26 cellular contexts compared by ENCODE assay signal in genomic region chr10:103770139-103770538, GRCh38.
"Had no signal": no experiment of that assay in that cellular context is flagged by ENCODE, and none has a peak within 500 bp of the region (broad histone marks: within the 10 kb centered on the region; RNA-seq: fewer than 3 reads in every experiment).

No MANE protein-coding gene starts in this region.

- H3K36me3 ChIP-seq: left ventricle myocardium inferior, pancreas, prostate gland, suprapubic skin, thoracic aorta, tibial artery, upper lobe of right lung had no signal

- H3K4me3 ChIP-seq: left ventricle myocardium inferior, mucosa of descending colon, pancreas, prostate gland, skin epidermis, suprapubic skin, thoracic aorta, tibial artery, upper lobe of right lung had no signal

- H3K4me1 ChIP-seq: prostate gland had no signal

- ATAC-seq: mucosa of descending colon; naive thymus-derived CD4-positive, alpha-beta T cell; natural killer cell treated with Interleukin-12 subunit alpha and Interleukin-12 subunit beta and Interleukin-15 and Interleukin-18, amount 100 ng/mL, for 72 hours; pancreas; right cardiac atrium; sciatic nerve; stimulated activated naive B cell treated with anti-CD40 and anti-IgM and Interleukin-4, amounts not matched to agents 10 μg/mL and 1 μg/mL and 100 μg/mL, for 72 hours; stimulated activated naive CD8-positive, alpha-beta T cell treated with anti-CD3 and anti-CD28 coated beads, Interleukin-15, Interleukin-2, amounts not matched to agents 100 U/mL and 50 U/mL, for 24 hours; upper lobe of right lung had no signal

- H3K27me3 ChIP-seq: pancreas, suprapubic skin, tibial artery, upper lobe of right lung had no signal

- H3K27ac Mint-ChIP-seq: memory B cell; natural killer cell treated with Interleukin-12 subunit alpha and Interleukin-12 subunit beta and Interleukin-15 and Interleukin-18, amount 100 ng/mL, for 72 hours; stimulated activated naive B cell treated with anti-CD40 and anti-IgM and Interleukin-4, amounts not matched to agents 10 μg/mL and 1 μg/mL and 100 μg/mL, for 72 hours had no signal

- H3K4me3 Mint-ChIP-seq: memory B cell; natural killer cell treated with Interleukin-12 subunit alpha and Interleukin-12 subunit beta and Interleukin-15 and Interleukin-18, amount 100 ng/mL, for 72 hours; neural crest cell; stimulated activated naive B cell treated with anti-CD40 and anti-IgM and Interleukin-4, amounts not matched to agents 10 μg/mL and 1 μg/mL and 100 μg/mL, for 72 hours had no signal

- H3K27me3 Mint-ChIP-seq: natural killer cell treated with Interleukin-12 subunit alpha and Interleukin-12 subunit beta and Interleukin-15 and Interleukin-18, amount 100 ng/mL, for 72 hours; stimulated activated naive B cell treated with anti-CD40 and anti-IgM and Interleukin-4, amounts not matched to agents 10 μg/mL and 1 μg/mL and 100 μg/mL, for 72 hours had no signal

- H3K9me3 ChIP-seq: mucosa of descending colon, pancreas, prostate gland, suprapubic skin, thoracic aorta, tibial artery, upper lobe of right lung had no signal

- DNase-seq: islet precursor cell; left ventricle myocardium inferior; midbrain; mucosa of descending colon; naive thymus-derived CD4-positive, alpha-beta T cell; nucleus accumbens; pancreas; retina; right cardiac atrium; stimulated activated CD4-positive, alpha-beta T cell treated with anti-CD3 and anti-CD28 coated beads, Interleukin-12 subunit alpha, Interleukin-12 subunit beta, amount 100 ng/mL, for 4 hours; stimulated activated CD4-positive, alpha-beta T cell treated with anti-CD3 and anti-CD28 coated beads, Interleukin-15, amount 100 ng/mL, for 24 hours; stimulated activated CD4-positive, alpha-beta T cell treated with anti-CD3 and anti-CD28 coated beads, Interleukin-2, amount 100 ng/mL, for 24 hours; stimulated activated CD4-positive, alpha-beta T cell treated with anti-CD3 and anti-CD28 coated beads, Interleukin-4, amount 100 ng/mL, for 1 hour; stimulated activated naive B cell treated with anti-CD40 and anti-IgM and Interleukin-4, amounts not matched to agents 10 μg/mL and 1 μg/mL and 100 μg/mL, for 72 hours; stimulated activated naive CD8-positive, alpha-beta T cell treated with anti-CD3 and anti-CD28 coated beads, Interleukin-15, Interleukin-2, amounts not matched to agents 100 U/mL and 50 U/mL, for 24 hours; tibial artery; trophoblast cell; upper lobe of right lung had no signal

- H3K27ac ChIP-seq: left ventricle myocardium inferior, pancreas, prostate gland, suprapubic skin, thoracic aorta, tibial artery, upper lobe of right lung had no signal

- H3K9me3 Mint-ChIP-seq: memory B cell; natural killer cell treated with Interleukin-12 subunit alpha and Interleukin-12 subunit beta and Interleukin-15 and Interleukin-18, amount 100 ng/mL, for 72 hours; neural crest cell had no signal

- H3K36me3 Mint-ChIP-seq: naive thymus-derived CD4-positive, alpha-beta T cell; natural killer cell treated with Interleukin-12 subunit alpha and Interleukin-12 subunit beta and Interleukin-15 and Interleukin-18, amount 100 ng/mL, for 72 hours; stimulated activated naive B cell treated with anti-CD40 and anti-IgM and Interleukin-4, amounts not matched to agents 10 μg/mL and 1 μg/mL and 100 μg/mL, for 72 hours had no signal
